Comparison of ENCODE assay signal across 22 cellular contexts in genomic region chr18:24322594-24323136, GRCh38.
A peak's percentile ranks its signal among the peaks of the same experiment; 100 is the strongest.
DNase-seq lines count a peak whose midpoint lies in the region; ATAC-seq and TF ChIP-seq lines count a peak whose summit lies in the region.
"Had no signal": no experiment of that assay in that cellular context is flagged by ENCODE, and none has a peak within 500 bp of the region (broad histone marks: within the 10 kb centered on the region; RNA-seq: fewer than 3 reads in every experiment).

No MANE protein-coding gene starts in this region.

- H3K4me1 Mint-ChIP-seq in HFFc6 (ENCODE audit: low read depth) (peaks cover 9% of the 10 kb centered on the region), Caco-2 (ENCODE audit: low read depth, unreplicated experiment) (no peaks in the 10 kb centered on the region)
- H3K4me1 Mint-ChIP-seq: activated CD4-positive, alpha-beta memory T cell treated with anti-CD3 and anti-CD28 coated beads, Interleukin-2, amount 10 ng/mL, durations not matched to agents 7 days and 5 days; activated naive CD8-positive, alpha-beta T cell treated with anti-CD3 and anti-CD28 coated beads for 36 hours; CD4-positive, alpha-beta memory T cell; T-cell had no signal

- H3K36me3 Mint-ChIP-seq in HFFc6 (ENCODE audit: low read depth) (no peaks in the 10 kb centered on the region), Caco-2 (ENCODE audit: insufficient read depth, unreplicated experiment) (no peaks in the 10 kb centered on the region)
- H3K36me3 Mint-ChIP-seq: activated naive CD8-positive, alpha-beta T cell treated with anti-CD3 and anti-CD28 coated beads for 36 hours; CD4-positive, alpha-beta memory T cell; IgD-negative memory B cell; T-cell had no signal

- no peaks in the 10 kb centered on the region for H3K4me1 ChIP-seq in Caco-2
- H3K4me1 ChIP-seq: gastrocnemius medialis had no signal

- H3K27me3 Mint-ChIP-seq in HFFc6 (ENCODE audit: insufficient read depth) (no peaks in the 10 kb centered on the region; the same call in 1 of the 2 replicates), Caco-2 (ENCODE audit: insufficient read depth, unreplicated experiment) (no peaks in the 10 kb centered on the region)
- H3K27me3 Mint-ChIP-seq: activated CD4-positive, alpha-beta memory T cell treated with anti-CD3 and anti-CD28 coated beads, Interleukin-2, amount 10 ng/mL, durations not matched to agents 7 days and 5 days; activated naive CD8-positive, alpha-beta T cell treated with anti-CD3 and anti-CD28 coated beads for 36 hours; activated T-cell treated with anti-CD3 and anti-CD28 coated beads, Interleukin-2, amount 50 U/mL, for 24 hours; CD4-positive, alpha-beta memory T cell; IgD-negative memory B cell; stimulated activated naive B cell treated with anti-CD40 and anti-IgM and Interleukin-4, amounts not matched to agents 10 μg/mL and 1 μg/mL and 100 μg/mL, for 72 hours; T-cell had no signal

- POLR2A ChIA-PET in AG04449 (lab: Yijun Ruan, JAX): interaction anchor here (0.6 kb wide), 1 partner anchor 184 kb away, joined by 4 read pairs; the partner anchor contains the start of gene CABYR
- POLR2A ChIA-PET in Caco-2 (lab: Charles Lee): no interaction called here

- no peak for ATAC-seq in GM21360 (IDR thresholded peaks at IDR 0.05; ENCODE audit: unreplicated experiment)
- ATAC-seq: gastrocnemius medialis; left lobe of liver; stimulated activated naive B cell treated with anti-CD40 and anti-IgM and Interleukin-4, amounts not matched to agents 10 μg/mL and 1 μg/mL and 100 μg/mL, for 72 hours; T-cell had no signal

- H3K27ac Mint-ChIP-seq in HFFc6: no peak overlapping the region
- H3K27ac Mint-ChIP-seq in Caco-2 (ENCODE audit: unreplicated experiment): no peak overlapping the region
- H3K27ac Mint-ChIP-seq: activated CD4-positive, alpha-beta memory T cell treated with anti-CD3 and anti-CD28 coated beads, Interleukin-2, amount 10 ng/mL, durations not matched to agents 7 days and 5 days; activated naive CD8-positive, alpha-beta T cell treated with anti-CD3 and anti-CD28 coated beads for 36 hours; activated T-cell treated with anti-CD3 and anti-CD28 coated beads, Interleukin-2, amount 50 U/mL, for 24 hours; CD4-positive, alpha-beta memory T cell; IgD-negative memory B cell; stimulated activated naive B cell treated with anti-CD40 and anti-IgM and Interleukin-4, amounts not matched to agents 10 μg/mL and 1 μg/mL and 100 μg/mL, for 72 hours; T-cell had no signal

- intact Hi-C loops in Caco-2 (cut with micrococcal nuclease; ENCODE audit: unreplicated experiment): no loop called here

- in situ Hi-C loops in astrocyte of the spinal cord (cut with HindIII; ENCODE audit: low sequenced_read_pairs): no loop called here

- no peaks in the 10 kb centered on the region for H3K36me3 ChIP-seq in Caco-2 (ENCODE audit: control insufficient read depth, insufficient read depth, low read length)
- H3K36me3 ChIP-seq: gastrocnemius medialis, tibial nerve had no signal

- no peaks in the 10 kb centered on the region for H3K9me3 ChIP-seq in Caco-2
- H3K9me3 ChIP-seq: gastrocnemius medialis, tibial nerve had no signal

- TF ChIP-seq CTCF in AG04449 (IDR thresholded peaks at IDR 0.05; ENCODE audit: insufficient read depth, low read length, missing control alignments) (no peak), HFFc6 (IDR thresholded peaks at IDR 0.05) (no peak), astrocyte of the spinal cord (IDR thresholded peaks at IDR 0.05; ENCODE audit: low read depth, low read length) (no peak), foreskin fibroblast (IDR thresholded peaks at IDR 0.05; ENCODE audit: low read depth, low read length) (no peak), Caco-2 (IDR thresholded peaks at IDR 0.05; ENCODE audit: insufficient read depth in 1 of 2, low read depth in 1 of 2, low read length in 1 of 2, severe bottlenecking in 1 of 2, unreplicated experiment in 1 of 2) (no peak)

- H3K27me3 ChIP-seq in Caco-2 (replicated peaks; ENCODE audit: control insufficient read depth, insufficient read depth, low read length): no peaks in the 10 kb centered on the region
- H3K27me3 ChIP-seq: gastrocnemius medialis, tibial nerve had no signal

- BruUV-seq in Caco-2 (replicated peaks; lab: Mats Ljungman, UMichigan): no TSS peak

- no peaks in the 10 kb centered on the region for H3K9me3 Mint-ChIP-seq in HFFc6
- H3K9me3 Mint-ChIP-seq in Caco-2 (ENCODE audit: unreplicated experiment): no peaks in the 10 kb centered on the region
- H3K9me3 Mint-ChIP-seq: activated CD4-positive, alpha-beta memory T cell treated with anti-CD3 and anti-CD28 coated beads, Interleukin-2, amount 10 ng/mL, durations not matched to agents 7 days and 5 days; activated naive CD8-positive, alpha-beta T cell treated with anti-CD3 and anti-CD28 coated beads for 36 hours; activated T-cell treated with anti-CD3 and anti-CD28 coated beads, Interleukin-2, amount 50 U/mL, for 24 hours; CD4-positive, alpha-beta memory T cell; stimulated activated naive B cell treated with anti-CD40 and anti-IgM and Interleukin-4, amounts not matched to agents 10 μg/mL and 1 μg/mL and 100 μg/mL, for 72 hours; T-cell had no signal

- peak; percentile 33 for DNase-seq in AG04449 (ENCODE audit: low read depth, low spot score)
- DNase-seq in HFFc6: peak; percentile 39
- DNase-seq in astrocyte of the spinal cord (ENCODE audit: low read depth, low spot score): peak; percentile 41
- DNase-seq in foreskin fibroblast: peak; percentile 9 to 59
- no peak for DNase-seq in HUDEP-2 (lab: John Stamatoyannopoulos, UW; ENCODE audit: unreplicated experiment in 76 of 76)
- DNase-seq in cerebellar nuclear complex (lab: John Stamatoyannopoulos, UW): no peak
- no peak for DNase-seq in Caco-2
- DNase-seq: activated CD4-positive, alpha-beta memory T cell treated with anti-CD3 and anti-CD28 coated beads, Interleukin-2, amount 10 ng/mL, durations not matched to agents 7 days and 5 days; activated naive CD8-positive, alpha-beta T cell treated with anti-CD3 and anti-CD28 coated beads for 36 hours; activated T-cell treated with anti-CD3 and anti-CD28 coated beads, Interleukin-2, amount 50 U/mL, for 24 hours; CD4-positive, alpha-beta memory T cell; DND-41; effector memory CD4-positive, alpha-beta T cell; gastrocnemius medialis; NCI-H1694 treated with DMSO at 0.1 percent for 48 hours; stimulated activated CD4-positive, alpha-beta T cell treated with anti-CD3 and anti-CD28 coated beads, Interleukin-15, amount 100 ng/mL, for 24 hours; stimulated activated naive B cell treated with anti-CD40 and anti-IgM and Interleukin-4, amounts not matched to agents 10 μg/mL and 1 μg/mL and 100 μg/mL, for 72 hours; T-cell had no signal

- no peak overlapping the region for H3K4me3 Mint-ChIP-seq in HFFc6
- H3K4me3 Mint-ChIP-seq in Caco-2 (ENCODE audit: unreplicated experiment): no peak overlapping the region
- H3K4me3 Mint-ChIP-seq: activated CD4-positive, alpha-beta memory T cell treated with anti-CD3 and anti-CD28 coated beads, Interleukin-2, amount 10 ng/mL, durations not matched to agents 7 days and 5 days; activated naive CD8-positive, alpha-beta T cell treated with anti-CD3 and anti-CD28 coated beads for 36 hours; activated T-cell treated with anti-CD3 and anti-CD28 coated beads, Interleukin-2, amount 50 U/mL, for 24 hours; CD4-positive, alpha-beta memory T cell; IgD-negative memory B cell; stimulated activated naive B cell treated with anti-CD40 and anti-IgM and Interleukin-4, amounts not matched to agents 10 μg/mL and 1 μg/mL and 100 μg/mL, for 72 hours; T-cell had no signal

- H3K4me3 ChIP-seq in AG04449 (ENCODE audit: low read depth, low read length) (no peak overlapping the region), astrocyte of the spinal cord (ENCODE audit: low read depth, low read length) (no peak overlapping the region), foreskin fibroblast (ENCODE audit: low read depth in 1 of 2, low read length in 2 of 2) (no peak overlapping the region), Caco-2 (ENCODE audit: low read depth, low read length) (no peak overlapping the region)
- H3K4me3 ChIP-seq: gastrocnemius medialis, tibial nerve had no signal

- CTCF ChIA-PET in AG04449 (lab: Yijun Ruan, JAX) (no interaction called here), Caco-2 (lab: Charles Lee) (no interaction called here)

Comparison
In these comparisons a context has a peak if more than half of its experiments do, and no peak if none do; other contexts are left out.
1. DNase-seq: peak in AG04449 (single experiment), HFFc6 (single experiment), astrocyte of the spinal cord (single experiment) and foreskin fibroblast (2 of 2); none in HUDEP-2 (0 of 76), cerebellar nuclear complex (0 of 2) and Caco-2 (0 of 2).